In genomic region chr14:54890794-54891193, GRCh38 we compare ENCODE assay signal across 12 cellular contexts.
DNase-seq lines count a peak whose midpoint lies in the region; ATAC-seq and TF ChIP-seq lines count a peak whose summit lies in the region.
"Had no signal": no experiment of that assay in that cellular context is flagged by ENCODE, and none has a peak within 500 bp of the region (broad histone marks: within the 10 kb centered on the region; RNA-seq: fewer than 3 reads in every experiment).

No MANE protein-coding gene starts in this region.

- no peak overlapping the region for H3K4me3 Mint-ChIP-seq in memory B cell
- H3K4me3 Mint-ChIP-seq: activated naive CD8-positive, alpha-beta T cell; nephron had no signal

- no peaks in the 10 kb centered on the region for H3K9me3 Mint-ChIP-seq in memory B cell
- H3K9me3 Mint-ChIP-seq: nephron had no signal

- H3K4me1 Mint-ChIP-seq in memory B cell, result peaks cover 22% of the 10 kb centered on the region

- H3K36me3 Mint-ChIP-seq in memory B cell, result no peaks in the 10 kb centered on the region
- H3K36me3 Mint-ChIP-seq: activated naive CD8-positive, alpha-beta T cell had no signal

- TF ChIP-seq CTCF in RWPE1 (conservative IDR thresholded peaks at IDR 0.05; ENCODE audit: low read depth) (no peak), coronary artery (IDR thresholded peaks at IDR 0.05) (no peak)

- CTCF ChIA-PET in RWPE1 (lab: Yijun Ruan, JAX), result interaction anchor here (0.8 kb wide), 1 partner anchor 133 kb away, joined by 3 read pairs; no protein-coding TSS in a partner anchor

- peak overlapping the region; percentile 25 for H3K27ac Mint-ChIP-seq in memory B cell
- H3K27ac Mint-ChIP-seq: activated naive CD8-positive, alpha-beta T cell; nephron had no signal

- H3K27ac ChIP-seq in RWPE1 (no peak overlapping the region), coronary artery (no peak overlapping the region)
- H3K27ac ChIP-seq: WERI-Rb-1 had no signal

- no peak overlapping the region for H3K4me3 ChIP-seq in coronary artery

- DNase-seq in memory B cell (ENCODE audit: low spot score in 2 of 2) (no peak), RWPE1 (ENCODE audit: low spot score) (no peak), coronary artery (ENCODE audit: low spot score) (no peak), RKO (ENCODE audit: low spot score) (no peak)
- DNase-seq: MM.1S, WERI-Rb-1 had no signal

- H3K27me3 Mint-ChIP-seq in memory B cell, result no peaks in the 10 kb centered on the region
- H3K27me3 Mint-ChIP-seq: activated naive CD8-positive, alpha-beta T cell had no signal

- POLR2A ChIA-PET in RWPE1 (lab: Yijun Ruan, JAX; ENCODE audit: low non-redundant PET), result no interaction called here

- ATAC-seq in GM18861 (IDR thresholded peaks at IDR 0.05; ENCODE audit: unreplicated experiment), result peak; percentile 61
- peak; percentile 76 for ATAC-seq in GM21515 (IDR thresholded peaks at IDR 0.05; ENCODE audit: unreplicated experiment)
- peak; percentile 64 for ATAC-seq in HG03139 (IDR thresholded peaks at IDR 0.05; ENCODE audit: unreplicated experiment)
- ATAC-seq in memory B cell (ENCODE audit: low read depth), result peak; percentile 68
- ATAC-seq: Panc1 had no signal
